Comparison of ENCODE assay signal across 1 cellular context in genomic region chr3:112090899-112091586, GRCh38.
TF ChIP-seq lines count a peak whose summit lies in the region.

No MANE protein-coding gene starts in this region.

TF ChIP-seq in IMR-90, 13 proteins besides CTCF, POLR2A, EP300 and RAD21:
- no peak for TF ChIP-seq CHD1 (IDR thresholded peaks at IDR 0.05; ENCODE audit: low read depth, low read length)
- no peak for TF ChIP-seq RFX5 (IDR thresholded peaks at IDR 0.05; ENCODE audit: low read depth, low read length)
- no peak for TF ChIP-seq NFE2L2 (IDR thresholded peaks at IDR 0.05; ENCODE audit: low read depth, low read length)
- TF ChIP-seq MAZ (IDR thresholded peaks at IDR 0.05; ENCODE audit: borderline replicate concordance, low read depth, low read length): no peak
- no peak for TF ChIP-seq USF2 (IDR thresholded peaks at IDR 0.05; ENCODE audit: low read depth, low read length)
- no peak for TF ChIP-seq FOS (IDR thresholded peaks at IDR 0.05; ENCODE audit: low read depth, low read length)
- no peak for TF ChIP-seq MAFK (IDR thresholded peaks at IDR 0.05; ENCODE audit: low read depth, low read length)
- no peak for TF ChIP-seq SMC3 (IDR thresholded peaks at IDR 0.05; ENCODE audit: low read depth, low read length)
- TF ChIP-seq MXI1 (IDR thresholded peaks at IDR 0.05; ENCODE audit: borderline replicate concordance, low read depth, low read length): no peak
- TF ChIP-seq ELK1 (IDR thresholded peaks at IDR 0.05; ENCODE audit: borderline replicate concordance, low read depth, low read length): no peak
- TF ChIP-seq RCOR1 (IDR thresholded peaks at IDR 0.05; ENCODE audit: insufficient replicate concordance, low read length): no peak
- no peak for TF ChIP-seq CEBPB (IDR thresholded peaks at IDR 0.05; ENCODE audit: low read depth, low read length)
- TF ChIP-seq BHLHE40 (IDR thresholded peaks at IDR 0.05; ENCODE audit: low read depth, low read length): no peak
